Comparison of ENCODE assay signal across 1 cellular context in the genomic region with DNA sequence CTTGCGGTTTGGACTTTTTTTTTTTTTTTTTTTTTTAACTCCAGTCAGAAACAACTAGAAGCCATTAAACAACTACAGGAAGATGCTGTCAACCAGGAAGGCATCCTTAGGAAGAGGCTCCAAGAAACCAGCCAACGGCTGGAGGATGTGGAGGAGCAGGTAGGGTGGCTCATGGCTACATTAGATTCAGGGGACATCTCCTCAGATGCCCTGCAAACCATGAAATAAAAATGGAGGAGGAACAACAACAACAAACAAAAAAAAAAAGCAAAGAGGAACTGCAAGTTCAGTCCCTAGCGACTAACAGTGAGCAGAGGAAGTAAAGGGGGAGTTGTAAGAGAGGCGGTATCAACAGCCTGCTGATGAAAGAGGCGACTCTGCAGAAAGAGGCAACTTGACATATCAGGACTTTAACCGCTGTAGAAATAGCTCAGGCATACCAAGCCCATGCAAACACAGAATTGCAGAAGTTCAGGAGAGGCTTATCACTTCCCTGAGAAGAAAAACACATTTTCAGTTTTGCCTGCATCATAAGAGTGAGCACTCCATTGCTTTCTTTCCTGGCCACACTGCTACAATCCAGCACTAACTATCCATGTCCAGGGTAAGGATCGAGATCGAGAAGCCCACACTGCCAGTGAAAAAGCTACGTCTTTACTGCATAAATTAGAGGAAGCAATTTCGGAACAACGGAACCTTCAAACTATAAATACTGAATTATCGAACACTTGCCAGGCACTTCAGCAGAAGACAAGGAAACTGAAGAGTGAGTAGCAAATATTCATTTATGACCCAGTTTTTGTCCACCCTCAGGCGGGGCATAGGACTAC.
A peak's percentile ranks its signal among the peaks of the same experiment; 100 is the strongest.
TF ChIP-seq lines count a peak whose summit lies in the region.

No MANE protein-coding gene starts in this region.

TF ChIP-seq in GM12878, 131 proteins besides CTCF, POLR2A, EP300 and RAD21 (continued from another document and continues in another):
- TF ChIP-seq, protein P1, sequence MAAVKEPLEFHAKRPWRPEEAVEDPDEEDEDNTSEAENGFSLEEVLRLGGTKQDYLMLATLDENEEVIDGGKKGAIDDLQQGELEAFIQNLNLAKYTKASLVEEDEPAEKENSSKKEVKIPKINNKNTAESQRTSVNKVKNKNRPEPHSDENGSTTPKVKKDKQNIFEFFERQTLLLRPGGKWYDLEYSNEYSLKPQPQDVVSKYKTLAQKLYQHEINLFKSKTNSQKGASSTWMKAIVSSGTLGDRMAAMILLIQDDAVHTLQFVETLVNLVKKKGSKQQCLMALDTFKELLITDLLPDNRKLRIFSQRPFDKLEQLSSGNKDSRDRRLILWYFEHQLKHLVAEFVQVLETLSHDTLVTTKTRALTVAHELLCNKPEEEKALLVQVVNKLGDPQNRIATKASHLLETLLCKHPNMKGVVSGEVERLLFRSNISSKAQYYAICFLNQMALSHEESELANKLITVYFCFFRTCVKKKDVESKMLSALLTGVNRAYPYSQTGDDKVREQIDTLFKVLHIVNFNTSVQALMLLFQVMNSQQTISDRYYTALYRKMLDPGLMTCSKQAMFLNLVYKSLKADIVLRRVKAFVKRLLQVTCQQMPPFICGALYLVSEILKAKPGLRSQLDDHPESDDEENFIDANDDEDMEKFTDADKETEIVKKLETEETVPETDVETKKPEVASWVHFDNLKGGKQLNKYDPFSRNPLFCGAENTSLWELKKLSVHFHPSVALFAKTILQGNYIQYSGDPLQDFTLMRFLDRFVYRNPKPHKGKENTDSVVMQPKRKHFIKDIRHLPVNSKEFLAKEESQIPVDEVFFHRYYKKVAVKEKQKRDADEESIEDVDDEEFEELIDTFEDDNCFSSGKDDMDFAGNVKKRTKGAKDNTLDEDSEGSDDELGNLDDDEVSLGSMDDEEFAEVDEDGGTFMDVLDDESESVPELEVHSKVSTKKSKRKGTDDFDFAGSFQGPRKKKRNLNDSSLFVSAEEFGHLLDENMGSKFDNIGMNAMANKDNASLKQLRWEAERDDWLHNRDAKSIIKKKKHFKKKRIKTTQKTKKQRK (IDR thresholded peaks at IDR 0.05; ENCODE audit: low read depth, low read length), result no peak
- TF ChIP-seq, protein P2, sequence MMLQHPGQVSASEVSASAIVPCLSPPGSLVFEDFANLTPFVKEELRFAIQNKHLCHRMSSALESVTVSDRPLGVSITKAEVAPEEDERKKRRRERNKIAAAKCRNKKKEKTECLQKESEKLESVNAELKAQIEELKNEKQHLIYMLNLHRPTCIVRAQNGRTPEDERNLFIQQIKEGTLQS (IDR thresholded peaks at IDR 0.05; ENCODE audit: borderline replicate concordance, extremely low read depth, low read depth, low read length), result no peak
- TF ChIP-seq, protein P3, sequence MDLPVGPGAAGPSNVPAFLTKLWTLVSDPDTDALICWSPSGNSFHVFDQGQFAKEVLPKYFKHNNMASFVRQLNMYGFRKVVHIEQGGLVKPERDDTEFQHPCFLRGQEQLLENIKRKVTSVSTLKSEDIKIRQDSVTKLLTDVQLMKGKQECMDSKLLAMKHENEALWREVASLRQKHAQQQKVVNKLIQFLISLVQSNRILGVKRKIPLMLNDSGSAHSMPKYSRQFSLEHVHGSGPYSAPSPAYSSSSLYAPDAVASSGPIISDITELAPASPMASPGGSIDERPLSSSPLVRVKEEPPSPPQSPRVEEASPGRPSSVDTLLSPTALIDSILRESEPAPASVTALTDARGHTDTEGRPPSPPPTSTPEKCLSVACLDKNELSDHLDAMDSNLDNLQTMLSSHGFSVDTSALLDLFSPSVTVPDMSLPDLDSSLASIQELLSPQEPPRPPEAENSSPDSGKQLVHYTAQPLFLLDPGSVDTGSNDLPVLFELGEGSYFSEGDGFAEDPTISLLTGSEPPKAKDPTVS (IDR thresholded peaks at IDR 0.05; ENCODE audit: low read depth, low read length), result no peak
- peak; percentile 65; the same call in 1 of the 2 replicates for TF ChIP-seq IKZF1 (conservative IDR thresholded peaks at IDR 0.05)
- TF ChIP-seq, protein P4, sequence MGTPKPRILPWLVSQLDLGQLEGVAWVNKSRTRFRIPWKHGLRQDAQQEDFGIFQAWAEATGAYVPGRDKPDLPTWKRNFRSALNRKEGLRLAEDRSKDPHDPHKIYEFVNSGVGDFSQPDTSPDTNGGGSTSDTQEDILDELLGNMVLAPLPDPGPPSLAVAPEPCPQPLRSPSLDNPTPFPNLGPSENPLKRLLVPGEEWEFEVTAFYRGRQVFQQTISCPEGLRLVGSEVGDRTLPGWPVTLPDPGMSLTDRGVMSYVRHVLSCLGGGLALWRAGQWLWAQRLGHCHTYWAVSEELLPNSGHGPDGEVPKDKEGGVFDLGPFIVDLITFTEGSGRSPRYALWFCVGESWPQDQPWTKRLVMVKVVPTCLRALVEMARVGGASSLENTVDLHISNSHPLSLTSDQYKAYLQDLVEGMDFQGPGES (IDR thresholded peaks at IDR 0.05), result no peak
- no peak for TF ChIP-seq KAT2A (conservative IDR thresholded peaks at IDR 0.05; ENCODE audit: control insufficient read depth, low read depth, low read length)
- TF ChIP-seq CBX5 (IDR thresholded peaks at IDR 0.05; ENCODE audit: low read depth), result no peak
- no peak for TF ChIP-seq BACH1 (IDR thresholded peaks at IDR 0.05; ENCODE audit: borderline replicate concordance)
- TF ChIP-seq, protein P5, sequence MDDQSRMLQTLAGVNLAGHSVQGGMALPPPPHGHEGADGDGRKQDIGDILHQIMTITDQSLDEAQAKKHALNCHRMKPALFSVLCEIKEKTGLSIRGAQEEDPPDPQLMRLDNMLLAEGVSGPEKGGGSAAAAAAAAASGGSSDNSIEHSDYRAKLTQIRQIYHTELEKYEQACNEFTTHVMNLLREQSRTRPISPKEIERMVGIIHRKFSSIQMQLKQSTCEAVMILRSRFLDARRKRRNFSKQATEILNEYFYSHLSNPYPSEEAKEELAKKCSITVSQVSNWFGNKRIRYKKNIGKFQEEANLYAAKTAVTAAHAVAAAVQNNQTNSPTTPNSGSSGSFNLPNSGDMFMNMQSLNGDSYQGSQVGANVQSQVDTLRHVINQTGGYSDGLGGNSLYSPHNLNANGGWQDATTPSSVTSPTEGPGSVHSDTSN (IDR thresholded peaks at IDR 0.05; ENCODE audit: insufficient replicate concordance, low read depth, low read length), result no peak
- TF ChIP-seq HCFC1 (IDR thresholded peaks at IDR 0.05; ENCODE audit: low read length), result no peak
- TF ChIP-seq, protein P6, sequence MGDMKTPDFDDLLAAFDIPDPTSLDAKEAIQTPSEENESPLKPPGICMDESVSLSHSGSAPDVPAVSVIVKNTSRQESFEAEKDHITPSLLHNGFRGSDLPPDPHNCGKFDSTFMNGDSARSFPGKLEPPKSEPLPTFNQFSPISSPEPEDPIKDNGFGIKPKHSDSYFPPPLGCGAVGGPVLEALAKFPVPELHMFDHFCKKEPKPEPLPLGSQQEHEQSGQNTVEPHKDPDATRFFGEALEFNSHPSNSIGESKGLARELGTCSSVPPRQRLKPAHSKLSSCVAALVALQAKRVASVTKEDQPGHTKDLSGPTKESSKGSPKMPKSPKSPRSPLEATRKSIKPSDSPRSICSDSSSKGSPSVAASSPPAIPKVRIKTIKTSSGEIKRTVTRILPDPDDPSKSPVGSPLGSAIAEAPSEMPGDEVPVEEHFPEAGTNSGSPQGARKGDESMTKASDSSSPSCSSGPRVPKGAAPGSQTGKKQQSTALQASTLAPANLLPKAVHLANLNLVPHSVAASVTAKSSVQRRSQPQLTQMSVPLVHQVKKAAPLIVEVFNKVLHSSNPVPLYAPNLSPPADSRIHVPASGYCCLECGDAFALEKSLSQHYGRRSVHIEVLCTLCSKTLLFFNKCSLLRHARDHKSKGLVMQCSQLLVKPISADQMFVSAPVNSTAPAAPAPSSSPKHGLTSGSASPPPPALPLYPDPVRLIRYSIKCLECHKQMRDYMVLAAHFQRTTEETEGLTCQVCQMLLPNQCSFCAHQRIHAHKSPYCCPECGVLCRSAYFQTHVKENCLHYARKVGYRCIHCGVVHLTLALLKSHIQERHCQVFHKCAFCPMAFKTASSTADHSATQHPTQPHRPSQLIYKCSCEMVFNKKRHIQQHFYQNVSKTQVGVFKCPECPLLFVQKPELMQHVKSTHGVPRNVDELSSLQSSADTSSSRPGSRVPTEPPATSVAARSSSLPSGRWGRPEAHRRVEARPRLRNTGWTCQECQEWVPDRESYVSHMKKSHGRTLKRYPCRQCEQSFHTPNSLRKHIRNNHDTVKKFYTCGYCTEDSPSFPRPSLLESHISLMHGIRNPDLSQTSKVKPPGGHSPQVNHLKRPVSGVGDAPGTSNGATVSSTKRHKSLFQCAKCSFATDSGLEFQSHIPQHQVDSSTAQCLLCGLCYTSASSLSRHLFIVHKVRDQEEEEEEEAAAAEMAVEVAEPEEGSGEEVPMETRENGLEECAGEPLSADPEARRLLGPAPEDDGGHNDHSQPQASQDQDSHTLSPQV (IDR thresholded peaks at IDR 0.05), result no peak
- TF ChIP-seq, protein P7, sequence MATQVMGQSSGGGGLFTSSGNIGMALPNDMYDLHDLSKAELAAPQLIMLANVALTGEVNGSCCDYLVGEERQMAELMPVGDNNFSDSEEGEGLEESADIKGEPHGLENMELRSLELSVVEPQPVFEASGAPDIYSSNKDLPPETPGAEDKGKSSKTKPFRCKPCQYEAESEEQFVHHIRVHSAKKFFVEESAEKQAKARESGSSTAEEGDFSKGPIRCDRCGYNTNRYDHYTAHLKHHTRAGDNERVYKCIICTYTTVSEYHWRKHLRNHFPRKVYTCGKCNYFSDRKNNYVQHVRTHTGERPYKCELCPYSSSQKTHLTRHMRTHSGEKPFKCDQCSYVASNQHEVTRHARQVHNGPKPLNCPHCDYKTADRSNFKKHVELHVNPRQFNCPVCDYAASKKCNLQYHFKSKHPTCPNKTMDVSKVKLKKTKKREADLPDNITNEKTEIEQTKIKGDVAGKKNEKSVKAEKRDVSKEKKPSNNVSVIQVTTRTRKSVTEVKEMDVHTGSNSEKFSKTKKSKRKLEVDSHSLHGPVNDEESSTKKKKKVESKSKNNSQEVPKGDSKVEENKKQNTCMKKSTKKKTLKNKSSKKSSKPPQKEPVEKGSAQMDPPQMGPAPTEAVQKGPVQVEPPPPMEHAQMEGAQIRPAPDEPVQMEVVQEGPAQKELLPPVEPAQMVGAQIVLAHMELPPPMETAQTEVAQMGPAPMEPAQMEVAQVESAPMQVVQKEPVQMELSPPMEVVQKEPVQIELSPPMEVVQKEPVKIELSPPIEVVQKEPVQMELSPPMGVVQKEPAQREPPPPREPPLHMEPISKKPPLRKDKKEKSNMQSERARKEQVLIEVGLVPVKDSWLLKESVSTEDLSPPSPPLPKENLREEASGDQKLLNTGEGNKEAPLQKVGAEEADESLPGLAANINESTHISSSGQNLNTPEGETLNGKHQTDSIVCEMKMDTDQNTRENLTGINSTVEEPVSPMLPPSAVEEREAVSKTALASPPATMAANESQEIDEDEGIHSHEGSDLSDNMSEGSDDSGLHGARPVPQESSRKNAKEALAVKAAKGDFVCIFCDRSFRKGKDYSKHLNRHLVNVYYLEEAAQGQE (IDR thresholded peaks at IDR 0.05; ENCODE audit: low read depth, low read length), result 0 out of 2 replicates have a peak, but pooled peaks have one; percentile 16
- TF ChIP-seq EED (IDR thresholded peaks at IDR 0.05; ENCODE audit: low read depth), result peak; percentile 62; the same call in 1 of the 2 replicates
- TF ChIP-seq IRF4 (IDR thresholded peaks at IDR 0.05; ENCODE audit: low read depth, low read length), result 0 out of 2 replicates have a peak, but pooled peaks have one; percentile 29
- TF ChIP-seq POLR2AphosphoS5 (IDR thresholded peaks at IDR 0.05; ENCODE audit: low read length), result peak; percentile 87
- no peak; the same call in 1 of the 2 replicates for TF ChIP-seq ASH2L (IDR thresholded peaks at IDR 0.05; ENCODE audit: borderline replicate concordance, low read depth)
- peak; percentile 9; the same call in 1 of the 2 replicates for TF ChIP-seq TCF7 (IDR thresholded peaks at IDR 0.05; ENCODE audit: borderline replicate concordance)
- no peak for TF ChIP-seq KDM1A (IDR thresholded peaks at IDR 0.05; ENCODE audit: borderline replicate concordance)
- TF ChIP-seq CBFB (IDR thresholded peaks at IDR 0.05; ENCODE audit: low read depth), result peak; percentile 77; the same call in 1 of the 2 replicates
- TF ChIP-seq ZNF217 (IDR thresholded peaks at IDR 0.05), result no peak
- no peak for TF ChIP-seq RBBP5 (conservative IDR thresholded peaks at IDR 0.05)
- TF ChIP-seq ZSCAN29 (IDR thresholded peaks at IDR 0.05), result no peak
- TF ChIP-seq ESRRA (IDR thresholded peaks at IDR 0.05; ENCODE audit: low read length), result no peak
- TF ChIP-seq EGR1 (IDR thresholded peaks at IDR 0.05; ENCODE audit: borderline replicate concordance in 1 of 2, low read depth in 2 of 2, low read length in 2 of 2), result no peak
- TF ChIP-seq, protein P8, sequence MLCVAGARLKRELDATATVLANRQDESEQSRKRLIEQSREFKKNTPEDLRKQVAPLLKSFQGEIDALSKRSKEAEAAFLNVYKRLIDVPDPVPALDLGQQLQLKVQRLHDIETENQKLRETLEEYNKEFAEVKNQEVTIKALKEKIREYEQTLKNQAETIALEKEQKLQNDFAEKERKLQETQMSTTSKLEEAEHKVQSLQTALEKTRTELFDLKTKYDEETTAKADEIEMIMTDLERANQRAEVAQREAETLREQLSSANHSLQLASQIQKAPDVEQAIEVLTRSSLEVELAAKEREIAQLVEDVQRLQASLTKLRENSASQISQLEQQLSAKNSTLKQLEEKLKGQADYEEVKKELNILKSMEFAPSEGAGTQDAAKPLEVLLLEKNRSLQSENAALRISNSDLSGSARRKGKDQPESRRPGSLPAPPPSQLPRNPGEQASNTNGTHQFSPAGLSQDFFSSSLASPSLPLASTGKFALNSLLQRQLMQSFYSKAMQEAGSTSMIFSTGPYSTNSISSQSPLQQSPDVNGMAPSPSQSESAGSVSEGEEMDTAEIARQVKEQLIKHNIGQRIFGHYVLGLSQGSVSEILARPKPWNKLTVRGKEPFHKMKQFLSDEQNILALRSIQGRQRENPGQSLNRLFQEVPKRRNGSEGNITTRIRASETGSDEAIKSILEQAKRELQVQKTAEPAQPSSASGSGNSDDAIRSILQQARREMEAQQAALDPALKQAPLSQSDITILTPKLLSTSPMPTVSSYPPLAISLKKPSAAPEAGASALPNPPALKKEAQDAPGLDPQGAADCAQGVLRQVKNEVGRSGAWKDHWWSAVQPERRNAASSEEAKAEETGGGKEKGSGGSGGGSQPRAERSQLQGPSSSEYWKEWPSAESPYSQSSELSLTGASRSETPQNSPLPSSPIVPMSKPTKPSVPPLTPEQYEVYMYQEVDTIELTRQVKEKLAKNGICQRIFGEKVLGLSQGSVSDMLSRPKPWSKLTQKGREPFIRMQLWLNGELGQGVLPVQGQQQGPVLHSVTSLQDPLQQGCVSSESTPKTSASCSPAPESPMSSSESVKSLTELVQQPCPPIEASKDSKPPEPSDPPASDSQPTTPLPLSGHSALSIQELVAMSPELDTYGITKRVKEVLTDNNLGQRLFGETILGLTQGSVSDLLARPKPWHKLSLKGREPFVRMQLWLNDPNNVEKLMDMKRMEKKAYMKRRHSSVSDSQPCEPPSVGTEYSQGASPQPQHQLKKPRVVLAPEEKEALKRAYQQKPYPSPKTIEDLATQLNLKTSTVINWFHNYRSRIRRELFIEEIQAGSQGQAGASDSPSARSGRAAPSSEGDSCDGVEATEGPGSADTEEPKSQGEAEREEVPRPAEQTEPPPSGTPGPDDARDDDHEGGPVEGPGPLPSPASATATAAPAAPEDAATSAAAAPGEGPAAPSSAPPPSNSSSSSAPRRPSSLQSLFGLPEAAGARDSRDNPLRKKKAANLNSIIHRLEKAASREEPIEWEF (IDR thresholded peaks at IDR 0.05; ENCODE audit: insufficient replicate concordance, low read depth, low read length), result peak; percentile 51
- peak; percentile 97 for TF ChIP-seq RUNX3 (IDR thresholded peaks at IDR 0.05; ENCODE audit: low read length)
- peak; percentile 69; the same call in 1 of the 2 replicates for TF ChIP-seq GABPA (IDR thresholded peaks at IDR 0.05; ENCODE audit: low read depth)
- no peak for TF ChIP-seq HDAC2 (IDR thresholded peaks at IDR 0.05)
- TF ChIP-seq POLR2AphosphoS2 (IDR thresholded peaks at IDR 0.05; ENCODE audit: low read depth, low read length), result peak; percentile 78
- no peak for TF ChIP-seq FOS (IDR thresholded peaks at IDR 0.05; ENCODE audit: borderline replicate concordance, extremely low read depth, insufficient read length)
